ENCODE assay signal across 10 cellular contexts in genomic region chr9:125785187-125785840, GRCh38. TPM values are rescaled to one million over a fixed set of nuclear protein-coding genes. Genes with fewer than 3 reads are reported as not detected.
DNase-seq lines count a peak whose midpoint lies in the region; TF ChIP-seq lines count a peak whose summit lies in the region.
"Had no signal": no experiment of that assay in that cellular context is flagged by ENCODE, and none has a peak within 500 bp of the region (broad histone marks: within the 10 kb centered on the region; RNA-seq: fewer than 3 reads in every experiment).

No MANE protein-coding gene starts in this region.

- peak overlapping the region; percentile 30; the same call in 1 of the 2 replicates for H3K4me3 Mint-ChIP-seq in HFFc6

- H3K36me3 Mint-ChIP-seq in HFFc6 (ENCODE audit: low read depth) = peaks cover 48% of the 10 kb centered on the region

- 66 to 71% methylated on average over 5 of the region's 5 CpGs for WGBS in lower leg skin, 2 donors

- TF ChIP-seq POLR2A in lower leg skin (IDR thresholded peaks at IDR 0.05) = no peak

- TF ChIP-seq CTCF in HFFc6 (IDR thresholded peaks at IDR 0.05) = no peak
- TF ChIP-seq CTCF in fibroblast of the aortic adventitia (IDR thresholded peaks at IDR 0.05; ENCODE audit: insufficient read depth, low read length) = no peak
- no peak for TF ChIP-seq CTCF in lower leg skin (IDR thresholded peaks at IDR 0.05)

- peaks cover 3% of the 10 kb centered on the region; the same call in 1 of the 2 replicates for H3K27me3 Mint-ChIP-seq in HFFc6 (ENCODE audit: insufficient read depth)

- no peak overlapping the region for H3K4me3 ChIP-seq in fibroblast of the aortic adventitia (ENCODE audit: low read depth, low read length)
- H3K4me3 ChIP-seq in lower leg skin (ENCODE audit: low read depth, poor library complexity, severe bottlenecking) = no peak overlapping the region
- H3K4me3 ChIP-seq: spleen had no signal

- peaks cover 15% of the 10 kb centered on the region for H3K9me3 Mint-ChIP-seq in HFFc6

- H3K4me1 Mint-ChIP-seq in HFFc6 (ENCODE audit: low read depth) = peaks cover 47% of the 10 kb centered on the region

- intact Hi-C loops in lower leg skin (cut with DNase I; ENCODE audit: low total_unique reads) = no loop called here

- DNase-seq in HFFc6 (no peak), fibroblast of the aortic adventitia (ENCODE audit: low read depth) (peak; percentile 51), NCI-H2227 treated with DMSO at 0.1 percent for 48 hours (lab: John Stamatoyannopoulos, UW) (no peak), lower leg skin (ENCODE audit: low spot score in 2 of 2) (no peak), hepatic stellate cell (ENCODE audit: low spot score) (no peak)
- peak; percentile 35 for DNase-seq in activated CD8-positive, alpha-beta memory T cell treated with anti-CD3 and anti-CD28 coated beads, Interleukin-2, amount 50 U/mL, for 4 hours
- peak; percentile 14 to 37 for DNase-seq in stimulated activated CD4-positive, alpha-beta T cell treated with anti-CD3 and anti-CD28 coated beads, Interleukin-4, amount 100 ng/mL, for 4 hours
- no peak for DNase-seq in effector CD8-positive, alpha-beta T cell (lab: John Stamatoyannopoulos, UW)
- DNase-seq: NCI-H2081, spleen had no signal

- peak overlapping the region; percentile 71 for H3K27ac Mint-ChIP-seq in HFFc6

RNA-seq across cellular contexts. Expression of gene PBX3, which starts 38.1 kb away (rescaled TPM):
- 10 to 100 TPM; 32.2 to 44.3 (median 40.3) TPM for total RNA-seq in HFFc6 (2021; fragmentation: NEBNext Ultra II Directional; extraction: Animal tissue kit (Norgen Biotek cat#: 25700))
- total RNA-seq in fibroblast of the aortic adventitia (ENCODE audit: low replicate concordance) = 42.6 and 62.4 TPM in 2 replicates
- 10 to 100 TPM; 14.1 to 31.1 (median 21.6) TPM for total RNA-seq in lower leg skin

Comparison
In these comparisons a context has a peak if more than half of its experiments do, and no peak if none do; other contexts are left out.
1. DNase-seq: peak in activated CD8-positive, alpha-beta memory T cell treated with anti-CD3 and anti-CD28 coated beads, Interleukin-2, amount 50 U/mL, for 4 hours (single experiment), fibroblast of the aortic adventitia (single experiment) and stimulated activated CD4-positive, alpha-beta T cell treated with anti-CD3 and anti-CD28 coated beads, Interleukin-4, amount 100 ng/mL, for 4 hours (2 of 2); none in HFFc6 (single experiment), NCI-H2227 treated with DMSO at 0.1 percent for 48 hours (single experiment), lower leg skin (0 of 2), effector CD8-positive, alpha-beta T cell (single experiment) and hepatic stellate cell (single experiment).